Comparison of ENCODE assay signal across 17 cellular contexts in genomic region chr17:81803728-81804558, GRCh38. TPM values are rescaled to one million over a fixed set of nuclear protein-coding genes. Genes with fewer than 3 reads are reported as not detected.
DNase-seq lines count a peak whose midpoint lies in the region; ATAC-seq and TF ChIP-seq lines count a peak whose summit lies in the region.
"Had no signal": no experiment of that assay in that cellular context is flagged by ENCODE, and none has a peak within 500 bp of the region (broad histone marks: within the 10 kb centered on the region; RNA-seq: fewer than 3 reads in every experiment).

GCGR (plus strand) TSS chr17:81804150; CDS start chr17:81809019, 4,869 bp downstream.

- WGBS in suprapubic skin, result 4% methylated on average over 14 of the region's 110 CpGs

- DNase-seq in activated naive CD8-positive, alpha-beta T cell treated with anti-CD3 and anti-CD28 coated beads for 36 hours, result no peak
- DNase-seq in WTC11 (ENCODE audit: low spot score) (no peak), left lobe of liver (ENCODE audit: low spot score) (no peak), suprapubic skin (ENCODE audit: low spot score in 2 of 2) (no peak), natural killer cell (no peak)
- no peak for DNase-seq in activated CD4-positive, alpha-beta T cell treated with anti-CD3 and anti-CD28 coated beads, Interleukin-2, amount 10 ng/mL, durations not matched to agents 7 days and 5 days
- DNase-seq: activated CD8-positive, alpha-beta memory T cell treated with anti-CD3 and anti-CD28 coated beads, Interleukin-2, amount 50 U/mL, for 48 hours; activated naive CD8-positive, alpha-beta T cell treated with anti-CD3 and anti-CD28 coated beads, Interleukin-2, amount 50 U/mL, for 24 hours; COR-L47; NCI-H187; NCI-H526; stimulated activated CD4-positive, alpha-beta T cell treated with anti-CD3 and anti-CD28 coated beads, Interleukin-15, amount 100 ng/mL, for 24 hours had no signal

- no peaks in the 10 kb centered on the region for H3K36me3 Mint-ChIP-seq in activated naive CD8-positive, alpha-beta T cell
- H3K36me3 Mint-ChIP-seq in activated naive CD8-positive, alpha-beta T cell treated with anti-CD3 and anti-CD28 coated beads for 36 hours, result no peaks in the 10 kb centered on the region
- H3K36me3 Mint-ChIP-seq in WTC11, result no peaks in the 10 kb centered on the region
- H3K36me3 Mint-ChIP-seq in natural killer cell, result no peaks in the 10 kb centered on the region
- H3K36me3 Mint-ChIP-seq in activated CD4-positive, alpha-beta T cell treated with anti-CD3 and anti-CD28 coated beads, Interleukin-2, amount 10 ng/mL, durations not matched to agents 7 days and 5 days (ENCODE audit: low read depth), result no peaks in the 10 kb centered on the region

- H3K36me3 ChIP-seq in suprapubic skin, result no peaks in the 10 kb centered on the region

- H3K27ac Mint-ChIP-seq in activated naive CD8-positive, alpha-beta T cell, result no peak within 1 kb of the TSS
- H3K27ac Mint-ChIP-seq in activated naive CD8-positive, alpha-beta T cell treated with anti-CD3 and anti-CD28 coated beads for 36 hours, result no peak within 1 kb of the TSS
- H3K27ac Mint-ChIP-seq in WTC11 (no peak within 1 kb of the TSS), natural killer cell (no peak within 1 kb of the TSS)
- no peak within 1 kb of the TSS for H3K27ac Mint-ChIP-seq in activated CD4-positive, alpha-beta T cell treated with anti-CD3 and anti-CD28 coated beads, Interleukin-2, amount 10 ng/mL, durations not matched to agents 7 days and 5 days
- H3K27ac Mint-ChIP-seq: activated naive CD8-positive, alpha-beta T cell treated with anti-CD3 and anti-CD28 coated beads, Interleukin-2, amount 50 U/mL, for 24 hours had no signal

- H3K27me3 Mint-ChIP-seq in activated naive CD8-positive, alpha-beta T cell, result peaks cover 14% of the 10 kb centered on the region
- H3K27me3 Mint-ChIP-seq in activated naive CD8-positive, alpha-beta T cell treated with anti-CD3 and anti-CD28 coated beads for 36 hours, result peaks cover 67% of the 10 kb centered on the region
- peaks cover 68% of the 10 kb centered on the region for H3K27me3 Mint-ChIP-seq in WTC11 (ENCODE audit: low read depth)
- H3K27me3 Mint-ChIP-seq in natural killer cell (ENCODE audit: low read depth in 2 of 2), result peaks cover 25 to 34% of the 10 kb centered on the region in 2 donors
- peaks cover 49% of the 10 kb centered on the region for H3K27me3 Mint-ChIP-seq in activated CD4-positive, alpha-beta T cell treated with anti-CD3 and anti-CD28 coated beads, Interleukin-2, amount 10 ng/mL, durations not matched to agents 7 days and 5 days

- POLR2A ChIA-PET in WTC11 (lab: Charles Lee), result no interaction called here
- POLR2A ChIA-PET in activated CD4-positive, alpha-beta T cell treated with anti-CD3 and anti-CD28 coated beads, Interleukin-2, amount 10 ng/mL, durations not matched to agents 7 days and 5 days (lab: Charles Lee), result no interaction called here

- H3K4me1 Mint-ChIP-seq in activated naive CD8-positive, alpha-beta T cell (ENCODE audit: low read depth), result peaks cover 9% of the 10 kb centered on the region
- no peaks in the 10 kb centered on the region for H3K4me1 Mint-ChIP-seq in activated naive CD8-positive, alpha-beta T cell treated with anti-CD3 and anti-CD28 coated beads for 36 hours
- H3K4me1 Mint-ChIP-seq in WTC11 (no peaks in the 10 kb centered on the region), natural killer cell (peaks cover 0 to 4% of the 10 kb centered on the region in 2 donors)
- H3K4me1 Mint-ChIP-seq in activated CD4-positive, alpha-beta T cell treated with anti-CD3 and anti-CD28 coated beads, Interleukin-2, amount 10 ng/mL, durations not matched to agents 7 days and 5 days, result no peaks in the 10 kb centered on the region

- peak within 1 kb of the TSS; percentile 51 for H3K4me3 Mint-ChIP-seq in activated naive CD8-positive, alpha-beta T cell
- H3K4me3 Mint-ChIP-seq in activated naive CD8-positive, alpha-beta T cell treated with anti-CD3 and anti-CD28 coated beads for 36 hours, result no peak within 1 kb of the TSS
- peak within 1 kb of the TSS; percentile 61 for H3K4me3 Mint-ChIP-seq in WTC11
- H3K4me3 Mint-ChIP-seq in natural killer cell, result no peak within 1 kb of the TSS
- H3K4me3 Mint-ChIP-seq in activated CD4-positive, alpha-beta T cell treated with anti-CD3 and anti-CD28 coated beads, Interleukin-2, amount 10 ng/mL, durations not matched to agents 7 days and 5 days, result no peak within 1 kb of the TSS
- H3K4me3 Mint-ChIP-seq: activated naive CD8-positive, alpha-beta T cell treated with anti-CD3 and anti-CD28 coated beads, Interleukin-2, amount 50 U/mL, for 24 hours had no signal

- TF ChIP-seq EP300 in suprapubic skin (IDR thresholded peaks at IDR 0.05), result no peak

- H3K4me1 ChIP-seq in suprapubic skin, result peaks cover 21% of the 10 kb centered on the region

- H3K9me3 Mint-ChIP-seq in activated naive CD8-positive, alpha-beta T cell (ENCODE audit: low read depth), result no peaks in the 10 kb centered on the region
- no peaks in the 10 kb centered on the region for H3K9me3 Mint-ChIP-seq in activated naive CD8-positive, alpha-beta T cell treated with anti-CD3 and anti-CD28 coated beads for 36 hours
- H3K9me3 Mint-ChIP-seq in WTC11 (peaks cover 10% of the 10 kb centered on the region), natural killer cell (no peaks in the 10 kb centered on the region)
- no peaks in the 10 kb centered on the region for H3K9me3 Mint-ChIP-seq in activated CD4-positive, alpha-beta T cell treated with anti-CD3 and anti-CD28 coated beads, Interleukin-2, amount 10 ng/mL, durations not matched to agents 7 days and 5 days
- H3K9me3 Mint-ChIP-seq: activated naive CD8-positive, alpha-beta T cell treated with anti-CD3 and anti-CD28 coated beads, Interleukin-2, amount 50 U/mL, for 24 hours had no signal

- TF ChIP-seq CTCF in WTC11 (IDR thresholded peaks at IDR 0.05), result no peak
- no peak for TF ChIP-seq CTCF in suprapubic skin (IDR thresholded peaks at IDR 0.05)
- TF ChIP-seq CTCF in natural killer cell (IDR thresholded peaks at IDR 0.05), result no peak

- no peak for TF ChIP-seq POLR2A in suprapubic skin (IDR thresholded peaks at IDR 0.05)

- peak within 1 kb of the TSS; percentile 46 for H3K4me3 ChIP-seq in suprapubic skin

- intact Hi-C loops in natural killer cell (cut with micrococcal nuclease), result no loop called here

- CTCF ChIA-PET in WTC11 (lab: Charles Lee), result no interaction called here
- CTCF ChIA-PET in activated CD4-positive, alpha-beta T cell treated with anti-CD3 and anti-CD28 coated beads, Interleukin-2, amount 10 ng/mL, durations not matched to agents 7 days and 5 days (lab: Charles Lee), result no interaction called here

- ATAC-seq in WTC11, result peak; percentile 18
- peak; percentile 34 for ATAC-seq in left lobe of liver
- ATAC-seq in natural killer cell, result no peak
- ATAC-seq in GM21825 (IDR thresholded peaks at IDR 0.05; ENCODE audit: unreplicated experiment), result no peak
- ATAC-seq: activated naive CD8-positive, alpha-beta T cell treated with anti-CD3 and anti-CD28 coated beads, Interleukin-2, amount 50 U/mL, for 24 hours had no signal

- H3K27ac ChIP-seq in suprapubic skin, result no peak within 1 kb of the TSS
- H3K27ac ChIP-seq: epithelial cell of prostate had no signal

- no peaks in the 10 kb centered on the region for H3K9me3 ChIP-seq in suprapubic skin

- peaks cover 94% of the 10 kb centered on the region for H3K27me3 ChIP-seq in suprapubic skin

TF ChIP-seq in WTC11, 78 proteins besides CTCF, POLR2A, EP300 and RAD21:
- 0 out of 2 replicates have a peak, but pooled peaks have one; percentile 32 for TF ChIP-seq TP53 (CRISPR knock-in tag; IDR thresholded peaks at IDR 0.05)
- no peak for TF ChIP-seq ZNF396 (CRISPR knock-in tag; IDR thresholded peaks at IDR 0.05; ENCODE audit: borderline replicate concordance)
- TF ChIP-seq E2F1 (CRISPR knock-in tag; IDR thresholded peaks at IDR 0.05), result no peak
- no peak for TF ChIP-seq TEAD4 (CRISPR knock-in tag; IDR thresholded peaks at IDR 0.05)
- no peak for TF ChIP-seq PRDM15 (CRISPR knock-in tag; IDR thresholded peaks at IDR 0.05)

RNA-seq across cellular contexts. Expression of gene GCGR, which starts in this region (rescaled TPM):
- total RNA-seq in activated naive CD8-positive, alpha-beta T cell treated with anti-CD3 and anti-CD28 coated beads for 36 hours, result not detected
- total RNA-seq in WTC11 (2021), result 0.85 to 1.4 TPM (median 1.4 TPM) in 3 replicates
- total RNA-seq in left lobe of liver, result 109 TPM
- 1 to 10 TPM in 2 of 4 donors, under 1 TPM in 2; 0.52 to 3.8 (median 1.3) TPM for total RNA-seq in suprapubic skin
- not detected for total RNA-seq in natural killer cell
- total RNA-seq in activated CD4-positive, alpha-beta T cell treated with anti-CD3 and anti-CD28 coated beads, Interleukin-2, amount 10 ng/mL, durations not matched to agents 7 days and 5 days, result not detected
- total RNA-seq: chondrocyte, temporal lobe had no signal

Comparison
In these comparisons a context has a peak if more than half of its experiments do, and no peak if none do; other contexts are left out.
1. RNA of gene GCGR (total RNA-seq): 109 TPM in left lobe of liver (single experiment); 0.52 to 3.8 TPM in suprapubic skin, 0.85 to 1.4 TPM in WTC11, not detected in activated naive CD8-positive, alpha-beta T cell treated with anti-CD3 and anti-CD28 coated beads for 36 hours, not detected in natural killer cell and not detected in activated CD4-positive, alpha-beta T cell treated with anti-CD3 and anti-CD28 coated beads, Interleukin-2, amount 10 ng/mL, durations not matched to agents 7 days and 5 days; every median in the first group is over 10 times any median in the second.
2. H3K4me3 Mint-ChIP-seq: peak in activated naive CD8-positive, alpha-beta T cell (single experiment) and WTC11 (single experiment); none in activated naive CD8-positive, alpha-beta T cell treated with anti-CD3 and anti-CD28 coated beads for 36 hours (single experiment), natural killer cell (single experiment) and activated CD4-positive, alpha-beta T cell treated with anti-CD3 and anti-CD28 coated beads, Interleukin-2, amount 10 ng/mL, durations not matched to agents 7 days and 5 days (single experiment).
3. ATAC-seq: peak in WTC11 (single experiment) and left lobe of liver (single experiment); none in natural killer cell (0 of 3) and GM21825 (single experiment).